ENCODE assay signal across 8 cellular contexts in genomic region chr16:66935319-66936011, GRCh38. TPM values are rescaled to one million over a fixed set of nuclear protein-coding genes. Genes with fewer than 3 reads are reported as not detected.
DNase-seq lines count a peak whose midpoint lies in the region; ATAC-seq lines count a peak whose summit lies in the region.

Gene CES2, plus strand, starts transcription at chr16:66935516. Its CDS starts 120 bp downstream, at chr16:66935636.

- CTCF ChIA-PET in naive thymus-derived CD4-positive, alpha-beta T cell (lab: Charles Lee): no interaction called here

- H3K27me3 ChIP-seq in naive thymus-derived CD4-positive, alpha-beta T cell (ENCODE audit: control insufficient read depth in 2 of 2, insufficient read depth in 2 of 2, low read length in 2 of 2): no peaks in the 10 kb centered on the region

- peak within 1 kb of the TSS; percentile 99 for H3K4me3 Mint-ChIP-seq in T-helper 17 cell
- peak within 1 kb of the TSS; percentile 91 to 99 (median 98) for H3K4me3 Mint-ChIP-seq in naive thymus-derived CD4-positive, alpha-beta T cell

- intact Hi-C loops in naive thymus-derived CD4-positive, alpha-beta T cell (cut with micrococcal nuclease): loop anchor here in 1 of 2 donors (10.0 kb wide), 1 partner anchor 1909 kb away; the partner anchor contains the start of gene TANGO6

- peaks cover 0 to 44% (median 3%) of the 10 kb centered on the region in 3 experiments for H3K36me3 ChIP-seq in naive thymus-derived CD4-positive, alpha-beta T cell (ENCODE audit: control insufficient read depth in 2 of 3, insufficient read depth in 3 of 3, low read length in 3 of 3)

- DNase-seq in DMS53 (lab: John Stamatoyannopoulos, UW) (peak; percentile 13), DMS53 treated with DMSO at 0.1 percent for 48 hours (lab: John Stamatoyannopoulos, UW; ENCODE audit: unreplicated experiment) (no peak), T-helper 17 cell (no peak), fibroblast of gingiva (ENCODE audit: low read depth) (peak; percentile 63)
- no peak for DNase-seq in naive thymus-derived CD4-positive, alpha-beta T cell

- peak within 1 kb of the TSS; percentile 97 for H3K27ac ChIP-seq in naive thymus-derived CD4-positive, alpha-beta T cell (ENCODE audit: low read depth, low read length)

- peak within 1 kb of the TSS; percentile 96 for H3K4me3 ChIP-seq in naive thymus-derived CD4-positive, alpha-beta T cell (ENCODE audit: low read length)

- H3K36me3 Mint-ChIP-seq in T-helper 17 cell (ENCODE audit: low read depth): peaks cover 7% of the 10 kb centered on the region
- H3K36me3 Mint-ChIP-seq in naive thymus-derived CD4-positive, alpha-beta T cell: peaks cover 0 to 25% (median 6%) of the 10 kb centered on the region in 5 donors

- peak within 1 kb of the TSS; percentile 98 for H3K27ac Mint-ChIP-seq in T-helper 17 cell
- H3K27ac Mint-ChIP-seq in naive thymus-derived CD4-positive, alpha-beta T cell: peak within 1 kb of the TSS; percentile 96 to 99 (median 98)

- peaks cover 24 to 35% of the 10 kb centered on the region in 2 donors for H3K4me1 ChIP-seq in naive thymus-derived CD4-positive, alpha-beta T cell (ENCODE audit: control insufficient read depth in 2 of 2, insufficient read depth in 2 of 2, low read length in 2 of 2)

- H3K4me1 Mint-ChIP-seq in T-helper 17 cell: peaks cover 44% of the 10 kb centered on the region
- H3K4me1 Mint-ChIP-seq in naive thymus-derived CD4-positive, alpha-beta T cell: peaks cover 38 to 63% (median 54%) of the 10 kb centered on the region in 7 donors

- H3K9me3 ChIP-seq in T-helper 17 cell (ENCODE audit: control insufficient read depth, low read length, poor library complexity, severe bottlenecking): no peaks in the 10 kb centered on the region
- no peaks in the 10 kb centered on the region for H3K9me3 ChIP-seq in naive thymus-derived CD4-positive, alpha-beta T cell (ENCODE audit: control insufficient read depth in 2 of 3, low read length in 3 of 3)

- POLR2A ChIA-PET in naive thymus-derived CD4-positive, alpha-beta T cell (lab: Charles Lee): interaction anchor here (2.4 kb wide), 1 partner anchor 105 kb away, joined by 7 read pairs; the partner anchor contains the start of gene NAE1

- no peak for ATAC-seq in T-helper 17 cell
- no peak for ATAC-seq in naive thymus-derived CD4-positive, alpha-beta T cell
- ATAC-seq in GM21576 (IDR thresholded peaks at IDR 0.05; ENCODE audit: unreplicated experiment): no peak
- ATAC-seq in GM18858 (IDR thresholded peaks at IDR 0.05; ENCODE audit: unreplicated experiment): no peak
- ATAC-seq in GM21390 (IDR thresholded peaks at IDR 0.05; ENCODE audit: unreplicated experiment): no peak

- no peaks in the 10 kb centered on the region for H3K27me3 Mint-ChIP-seq in T-helper 17 cell
- no peaks in the 10 kb centered on the region for H3K27me3 Mint-ChIP-seq in naive thymus-derived CD4-positive, alpha-beta T cell

- peaks cover 0 to 8% (median 0%) of the 10 kb centered on the region in 11 donors for H3K9me3 Mint-ChIP-seq in naive thymus-derived CD4-positive, alpha-beta T cell

RNA-seq across cellular contexts. Expression of gene CES2, which starts in this region (rescaled TPM):
- 10 to 100 TPM; 33.1 to 36.8 TPM for total RNA-seq in T-helper 17 cell
- total RNA-seq in naive thymus-derived CD4-positive, alpha-beta T cell: 10 to 100 TPM; 40.5 to 64.7 (median 55.3) TPM
- polyA plus RNA-seq in naive thymus-derived CD4-positive, alpha-beta T cell: 10 to 100 TPM; 29.2 to 43.6 TPM

Comparison
In these comparisons a context has a peak if more than half of its experiments do, and no peak if none do; other contexts are left out.
1. DNase-seq: peak in DMS53 (single experiment) and fibroblast of gingiva (single experiment); none in DMS53 treated with DMSO at 0.1 percent for 48 hours (single experiment), T-helper 17 cell (0 of 3) and naive thymus-derived CD4-positive, alpha-beta T cell (0 of 9).